ENCODE assay signal across 2 cellular contexts in the genomic region with DNA sequence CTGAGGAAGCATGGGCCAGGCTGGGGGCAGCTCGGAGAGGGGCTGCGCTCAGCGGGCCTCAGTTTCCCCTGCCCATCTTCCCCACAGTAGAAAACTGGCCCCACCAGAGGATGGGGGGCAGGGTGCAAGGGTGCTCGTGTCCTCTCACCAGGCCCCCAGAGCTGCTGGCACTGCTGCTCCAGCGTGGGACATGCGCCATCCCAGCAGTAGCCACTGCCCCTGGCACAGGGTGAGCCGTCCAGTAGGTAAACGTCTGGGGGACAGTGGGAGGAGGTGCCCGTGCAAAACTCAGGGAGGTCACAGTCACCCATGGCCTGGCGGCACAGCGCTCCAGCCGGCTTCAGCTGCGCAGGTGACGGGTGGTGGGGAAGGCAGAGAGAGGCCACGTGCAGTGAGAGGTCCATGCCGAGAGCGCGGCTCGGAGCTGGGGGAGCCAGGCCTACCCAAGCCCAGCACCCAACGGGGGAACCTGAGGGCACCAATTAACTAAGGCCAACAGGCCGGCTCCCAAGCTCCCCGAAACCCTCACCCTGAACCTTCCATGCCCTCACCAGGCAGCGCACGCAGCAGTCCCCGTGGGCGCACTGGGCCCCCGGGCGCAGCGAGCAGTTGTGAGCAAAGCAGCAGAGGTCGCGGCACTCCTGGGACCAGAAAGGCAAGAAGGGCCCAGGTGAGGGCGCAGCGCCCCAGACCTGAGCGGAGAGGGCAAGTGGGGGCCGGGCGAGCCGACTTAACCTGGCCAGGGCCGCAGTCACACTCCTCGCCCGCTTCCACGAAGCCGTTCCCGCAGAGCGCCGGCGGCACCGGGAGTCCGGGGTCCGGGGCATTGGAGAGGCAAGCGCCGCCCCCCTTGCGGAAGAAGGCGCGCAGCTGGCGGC.
TF ChIP-seq lines count a peak whose summit lies in the region.

No MANE protein-coding gene starts in this region.

TF ChIP-seq in SK-N-SH, 30 proteins besides CTCF, POLR2A, EP300 and RAD21:
- TF ChIP-seq, protein P1, sequence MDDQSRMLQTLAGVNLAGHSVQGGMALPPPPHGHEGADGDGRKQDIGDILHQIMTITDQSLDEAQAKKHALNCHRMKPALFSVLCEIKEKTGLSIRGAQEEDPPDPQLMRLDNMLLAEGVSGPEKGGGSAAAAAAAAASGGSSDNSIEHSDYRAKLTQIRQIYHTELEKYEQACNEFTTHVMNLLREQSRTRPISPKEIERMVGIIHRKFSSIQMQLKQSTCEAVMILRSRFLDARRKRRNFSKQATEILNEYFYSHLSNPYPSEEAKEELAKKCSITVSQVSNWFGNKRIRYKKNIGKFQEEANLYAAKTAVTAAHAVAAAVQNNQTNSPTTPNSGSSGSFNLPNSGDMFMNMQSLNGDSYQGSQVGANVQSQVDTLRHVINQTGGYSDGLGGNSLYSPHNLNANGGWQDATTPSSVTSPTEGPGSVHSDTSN (IDR thresholded peaks at IDR 0.05): no peak
- TF ChIP-seq GATA2 (CRISPR knock-in tag; IDR thresholded peaks at IDR 0.05): no peak
- TF ChIP-seq SIN3A (IDR thresholded peaks at IDR 0.05; ENCODE audit: borderline replicate concordance, low read depth, low read length): no peak
- TF ChIP-seq POLR2AphosphoS5 (IDR thresholded peaks at IDR 0.05; ENCODE audit: low read depth, low read length): no peak
- no peak for TF ChIP-seq FOXM1 (IDR thresholded peaks at IDR 0.05; ENCODE audit: low read depth)
- TF ChIP-seq, protein P2, sequence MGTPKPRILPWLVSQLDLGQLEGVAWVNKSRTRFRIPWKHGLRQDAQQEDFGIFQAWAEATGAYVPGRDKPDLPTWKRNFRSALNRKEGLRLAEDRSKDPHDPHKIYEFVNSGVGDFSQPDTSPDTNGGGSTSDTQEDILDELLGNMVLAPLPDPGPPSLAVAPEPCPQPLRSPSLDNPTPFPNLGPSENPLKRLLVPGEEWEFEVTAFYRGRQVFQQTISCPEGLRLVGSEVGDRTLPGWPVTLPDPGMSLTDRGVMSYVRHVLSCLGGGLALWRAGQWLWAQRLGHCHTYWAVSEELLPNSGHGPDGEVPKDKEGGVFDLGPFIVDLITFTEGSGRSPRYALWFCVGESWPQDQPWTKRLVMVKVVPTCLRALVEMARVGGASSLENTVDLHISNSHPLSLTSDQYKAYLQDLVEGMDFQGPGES (IDR thresholded peaks at IDR 0.05; ENCODE audit: low read depth, low read length): no peak
- TF ChIP-seq, protein P3, sequence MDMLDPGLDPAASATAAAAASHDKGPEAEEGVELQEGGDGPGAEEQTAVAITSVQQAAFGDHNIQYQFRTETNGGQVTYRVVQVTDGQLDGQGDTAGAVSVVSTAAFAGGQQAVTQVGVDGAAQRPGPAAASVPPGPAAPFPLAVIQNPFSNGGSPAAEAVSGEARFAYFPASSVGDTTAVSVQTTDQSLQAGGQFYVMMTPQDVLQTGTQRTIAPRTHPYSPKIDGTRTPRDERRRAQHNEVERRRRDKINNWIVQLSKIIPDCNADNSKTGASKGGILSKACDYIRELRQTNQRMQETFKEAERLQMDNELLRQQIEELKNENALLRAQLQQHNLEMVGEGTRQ (IDR thresholded peaks at IDR 0.05; ENCODE audit: borderline replicate concordance, low read depth, low read length): no peak
- no peak for TF ChIP-seq YY1 (IDR thresholded peaks at IDR 0.05; ENCODE audit: low read depth)
- no peak for TF ChIP-seq FOSL2 (IDR thresholded peaks at IDR 0.05; ENCODE audit: borderline replicate concordance, low read depth)
- TF ChIP-seq SMC3 (IDR thresholded peaks at IDR 0.05; ENCODE audit: low read depth, low read length): no peak
- TF ChIP-seq MXI1 (IDR thresholded peaks at IDR 0.05; ENCODE audit: low read depth, low read length): no peak
- TF ChIP-seq TCF12 (IDR thresholded peaks at IDR 0.05): no peak
- TF ChIP-seq NRF1 (IDR thresholded peaks at IDR 0.05; ENCODE audit: low read depth, low read length): no peak
- TF ChIP-seq RXRA (IDR thresholded peaks at IDR 0.05; ENCODE audit: borderline replicate concordance, low read depth): no peak
- TF ChIP-seq TAF1 (IDR thresholded peaks at IDR 0.05; ENCODE audit: borderline replicate concordance, low read depth, low read length): no peak
- no peak for TF ChIP-seq EZH2phosphoT487 (IDR thresholded peaks at IDR 0.05; ENCODE audit: borderline replicate concordance, low read depth)
- no peak for TF ChIP-seq NFIC (IDR thresholded peaks at IDR 0.05; ENCODE audit: borderline replicate concordance)

TF ChIP-seq in SK-N-SH treated with all-trans-retinoic acid at 6 μM for 48 hours, 23 proteins besides CTCF, POLR2A, EP300 and RAD21:
- TF ChIP-seq TCF4 (CRISPR knock-in tag; IDR thresholded peaks at IDR 0.05; ENCODE audit: borderline replicate concordance) (no peak), ARNTL (CRISPR knock-in tag; IDR thresholded peaks at IDR 0.05; ENCODE audit: borderline replicate concordance, low read depth) (no peak), ZFP3 (CRISPR knock-in tag; IDR thresholded peaks at IDR 0.05) (no peak), BACH2 (CRISPR knock-in tag; IDR thresholded peaks at IDR 0.05; ENCODE audit: borderline replicate concordance) (no peak), SNAI2 (CRISPR knock-in tag; IDR thresholded peaks at IDR 0.05) (no peak), TOX (CRISPR knock-in tag; IDR thresholded peaks at IDR 0.05; ENCODE audit: borderline replicate concordance) (no peak), ZFP30 (CRISPR knock-in tag; IDR thresholded peaks at IDR 0.05) (no peak), ZNF70 (CRISPR knock-in tag; IDR thresholded peaks at IDR 0.05) (no peak), ZC3H10 (CRISPR knock-in tag; IDR thresholded peaks at IDR 0.05) (no peak), ISL1 (CRISPR knock-in tag; IDR thresholded peaks at IDR 0.05) (no peak), ESRRG (CRISPR knock-in tag; IDR thresholded peaks at IDR 0.05) (no peak), ZNF8 (CRISPR knock-in tag; IDR thresholded peaks at IDR 0.05) (no peak), PPARA (CRISPR knock-in tag; IDR thresholded peaks at IDR 0.05; ENCODE audit: borderline replicate concordance) (no peak)
- TF ChIP-seq, protein P4, sequence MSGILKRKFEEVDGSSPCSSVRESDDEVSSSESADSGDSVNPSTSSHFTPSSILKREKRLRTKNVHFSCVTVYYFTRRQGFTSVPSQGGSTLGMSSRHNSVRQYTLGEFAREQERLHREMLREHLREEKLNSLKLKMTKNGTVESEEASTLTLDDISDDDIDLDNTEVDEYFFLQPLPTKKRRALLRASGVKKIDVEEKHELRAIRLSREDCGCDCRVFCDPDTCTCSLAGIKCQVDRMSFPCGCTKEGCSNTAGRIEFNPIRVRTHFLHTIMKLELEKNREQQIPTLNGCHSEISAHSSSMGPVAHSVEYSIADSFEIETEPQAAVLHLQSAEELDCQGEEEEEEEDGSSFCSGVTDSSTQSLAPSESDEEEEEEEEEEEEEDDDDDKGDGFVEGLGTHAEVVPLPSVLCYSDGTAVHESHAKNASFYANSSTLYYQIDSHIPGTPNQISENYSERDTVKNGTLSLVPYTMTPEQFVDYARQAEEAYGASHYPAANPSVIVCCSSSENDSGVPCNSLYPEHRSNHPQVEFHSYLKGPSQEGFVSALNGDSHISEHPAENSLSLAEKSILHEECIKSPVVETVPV (CRISPR knock-in tag; IDR thresholded peaks at IDR 0.05): no peak
- TF ChIP-seq, protein P5, sequence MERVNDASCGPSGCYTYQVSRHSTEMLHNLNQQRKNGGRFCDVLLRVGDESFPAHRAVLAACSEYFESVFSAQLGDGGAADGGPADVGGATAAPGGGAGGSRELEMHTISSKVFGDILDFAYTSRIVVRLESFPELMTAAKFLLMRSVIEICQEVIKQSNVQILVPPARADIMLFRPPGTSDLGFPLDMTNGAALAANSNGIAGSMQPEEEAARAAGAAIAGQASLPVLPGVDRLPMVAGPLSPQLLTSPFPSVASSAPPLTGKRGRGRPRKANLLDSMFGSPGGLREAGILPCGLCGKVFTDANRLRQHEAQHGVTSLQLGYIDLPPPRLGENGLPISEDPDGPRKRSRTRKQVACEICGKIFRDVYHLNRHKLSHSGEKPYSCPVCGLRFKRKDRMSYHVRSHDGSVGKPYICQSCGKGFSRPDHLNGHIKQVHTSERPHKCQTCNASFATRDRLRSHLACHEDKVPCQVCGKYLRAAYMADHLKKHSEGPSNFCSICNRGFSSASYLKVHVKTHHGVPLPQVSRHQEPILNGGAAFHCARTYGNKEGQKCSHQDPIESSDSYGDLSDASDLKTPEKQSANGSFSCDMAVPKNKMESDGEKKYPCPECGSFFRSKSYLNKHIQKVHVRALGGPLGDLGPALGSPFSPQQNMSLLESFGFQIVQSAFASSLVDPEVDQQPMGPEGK (CRISPR knock-in tag; IDR thresholded peaks at IDR 0.05; ENCODE audit: borderline replicate concordance): no peak
- TF ChIP-seq, protein P6, sequence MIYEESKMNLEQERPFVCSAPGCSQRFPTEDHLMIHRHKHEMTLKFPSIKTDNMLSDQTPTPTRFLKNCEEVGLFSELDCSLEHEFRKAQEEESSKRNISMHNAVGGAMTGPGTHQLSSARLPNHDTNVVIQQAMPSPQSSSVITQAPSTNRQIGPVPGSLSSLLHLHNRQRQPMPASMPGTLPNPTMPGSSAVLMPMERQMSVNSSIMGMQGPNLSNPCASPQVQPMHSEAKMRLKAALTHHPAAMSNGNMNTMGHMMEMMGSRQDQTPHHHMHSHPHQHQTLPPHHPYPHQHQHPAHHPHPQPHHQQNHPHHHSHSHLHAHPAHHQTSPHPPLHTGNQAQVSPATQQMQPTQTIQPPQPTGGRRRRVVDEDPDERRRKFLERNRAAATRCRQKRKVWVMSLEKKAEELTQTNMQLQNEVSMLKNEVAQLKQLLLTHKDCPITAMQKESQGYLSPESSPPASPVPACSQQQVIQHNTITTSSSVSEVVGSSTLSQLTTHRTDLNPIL (CRISPR knock-in tag; IDR thresholded peaks at IDR 0.05; ENCODE audit: low read depth): no peak
- TF ChIP-seq, protein P7, sequence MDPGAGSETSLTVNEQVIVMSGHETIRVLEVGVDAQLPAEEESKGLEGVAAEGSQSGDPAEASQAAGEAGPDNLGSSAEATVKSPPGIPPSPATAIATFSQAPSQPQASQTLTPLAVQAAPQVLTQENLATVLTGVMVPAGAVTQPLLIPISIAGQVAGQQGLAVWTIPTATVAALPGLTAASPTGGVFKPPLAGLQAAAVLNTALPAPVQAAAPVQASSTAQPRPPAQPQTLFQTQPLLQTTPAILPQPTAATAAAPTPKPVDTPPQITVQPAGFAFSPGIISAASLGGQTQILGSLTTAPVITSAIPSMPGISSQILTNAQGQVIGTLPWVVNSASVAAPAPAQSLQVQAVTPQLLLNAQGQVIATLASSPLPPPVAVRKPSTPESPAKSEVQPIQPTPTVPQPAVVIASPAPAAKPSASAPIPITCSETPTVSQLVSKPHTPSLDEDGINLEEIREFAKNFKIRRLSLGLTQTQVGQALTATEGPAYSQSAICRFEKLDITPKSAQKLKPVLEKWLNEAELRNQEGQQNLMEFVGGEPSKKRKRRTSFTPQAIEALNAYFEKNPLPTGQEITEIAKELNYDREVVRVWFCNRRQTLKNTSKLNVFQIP (CRISPR knock-in tag; IDR thresholded peaks at IDR 0.05; ENCODE audit: borderline replicate concordance, low read depth): no peak
- TF ChIP-seq, protein P8, sequence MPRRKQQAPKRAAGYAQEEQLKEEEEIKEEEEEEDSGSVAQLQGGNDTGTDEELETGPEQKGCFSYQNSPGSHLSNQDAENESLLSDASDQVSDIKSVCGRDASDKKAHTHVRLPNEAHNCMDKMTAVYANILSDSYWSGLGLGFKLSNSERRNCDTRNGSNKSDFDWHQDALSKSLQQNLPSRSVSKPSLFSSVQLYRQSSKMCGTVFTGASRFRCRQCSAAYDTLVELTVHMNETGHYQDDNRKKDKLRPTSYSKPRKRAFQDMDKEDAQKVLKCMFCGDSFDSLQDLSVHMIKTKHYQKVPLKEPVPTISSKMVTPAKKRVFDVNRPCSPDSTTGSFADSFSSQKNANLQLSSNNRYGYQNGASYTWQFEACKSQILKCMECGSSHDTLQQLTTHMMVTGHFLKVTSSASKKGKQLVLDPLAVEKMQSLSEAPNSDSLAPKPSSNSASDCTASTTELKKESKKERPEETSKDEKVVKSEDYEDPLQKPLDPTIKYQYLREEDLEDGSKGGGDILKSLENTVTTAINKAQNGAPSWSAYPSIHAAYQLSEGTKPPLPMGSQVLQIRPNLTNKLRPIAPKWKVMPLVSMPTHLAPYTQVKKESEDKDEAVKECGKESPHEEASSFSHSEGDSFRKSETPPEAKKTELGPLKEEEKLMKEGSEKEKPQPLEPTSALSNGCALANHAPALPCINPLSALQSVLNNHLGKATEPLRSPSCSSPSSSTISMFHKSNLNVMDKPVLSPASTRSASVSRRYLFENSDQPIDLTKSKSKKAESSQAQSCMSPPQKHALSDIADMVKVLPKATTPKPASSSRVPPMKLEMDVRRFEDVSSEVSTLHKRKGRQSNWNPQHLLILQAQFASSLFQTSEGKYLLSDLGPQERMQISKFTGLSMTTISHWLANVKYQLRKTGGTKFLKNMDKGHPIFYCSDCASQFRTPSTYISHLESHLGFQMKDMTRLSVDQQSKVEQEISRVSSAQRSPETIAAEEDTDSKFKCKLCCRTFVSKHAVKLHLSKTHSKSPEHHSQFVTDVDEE (CRISPR knock-in tag; IDR thresholded peaks at IDR 0.05): no peak
